ENCODE assay signal across 2 cellular contexts in genomic region chr17:75881678-75882454, GRCh38.
TF ChIP-seq lines count a peak whose summit lies in the region.

No MANE protein-coding gene starts in this region.

TF ChIP-seq in SK-N-SH, 30 proteins besides CTCF, POLR2A, EP300 and RAD21:
- TF ChIP-seq TAF1 (IDR thresholded peaks at IDR 0.05; ENCODE audit: borderline replicate concordance, low read depth, low read length) (no peak), TCF12 (IDR thresholded peaks at IDR 0.05) (no peak), IRF3 (IDR thresholded peaks at IDR 0.05; ENCODE audit: low read depth, low read length) (no peak), GATA2 (CRISPR knock-in tag; IDR thresholded peaks at IDR 0.05) (no peak), ELF1 (IDR thresholded peaks at IDR 0.05) (no peak), EZH2phosphoT487 (IDR thresholded peaks at IDR 0.05; ENCODE audit: borderline replicate concordance, low read depth) (no peak), POLR2AphosphoS5 (IDR thresholded peaks at IDR 0.05; ENCODE audit: low read depth, low read length) (no peak), JUND (IDR thresholded peaks at IDR 0.05) (no peak), FOXM1 (IDR thresholded peaks at IDR 0.05; ENCODE audit: low read depth) (no peak), CHD2 (IDR thresholded peaks at IDR 0.05; ENCODE audit: low read length, partially characterized antibody) (no peak), FOXJ3 (CRISPR knock-in tag; IDR thresholded peaks at IDR 0.05) (no peak), ZBTB33 (IDR thresholded peaks at IDR 0.05; ENCODE audit: borderline replicate concordance, low read depth) (no peak)

TF ChIP-seq in SK-N-SH treated with all-trans-retinoic acid at 6 μM for 48 hours, 23 proteins besides CTCF, POLR2A, EP300 and RAD21:
- TF ChIP-seq ZNF70 (CRISPR knock-in tag; IDR thresholded peaks at IDR 0.05), result no peak
- TF ChIP-seq ZFP3 (CRISPR knock-in tag; IDR thresholded peaks at IDR 0.05), result no peak
- TF ChIP-seq TOX (CRISPR knock-in tag; IDR thresholded peaks at IDR 0.05; ENCODE audit: borderline replicate concordance), result no peak
- TF ChIP-seq TSHZ2 (CRISPR knock-in tag; IDR thresholded peaks at IDR 0.05), result no peak
- TF ChIP-seq PPARA (CRISPR knock-in tag; IDR thresholded peaks at IDR 0.05; ENCODE audit: borderline replicate concordance), result no peak
- TF ChIP-seq ZNF8 (CRISPR knock-in tag; IDR thresholded peaks at IDR 0.05), result no peak
- no peak for TF ChIP-seq CREB5 (CRISPR knock-in tag; IDR thresholded peaks at IDR 0.05; ENCODE audit: low read depth)
- TF ChIP-seq OSR1 (CRISPR knock-in tag; IDR thresholded peaks at IDR 0.05), result no peak
- TF ChIP-seq CSRNP3 (CRISPR knock-in tag; IDR thresholded peaks at IDR 0.05), result no peak
- no peak for TF ChIP-seq TCF4 (CRISPR knock-in tag; IDR thresholded peaks at IDR 0.05; ENCODE audit: borderline replicate concordance)
